1 cellular context compared by ENCODE assay signal in genomic region chr2:203535784-203536590, GRCh38.
TF ChIP-seq lines count a peak whose summit lies in the region.

No MANE protein-coding gene starts in this region.

TF ChIP-seq in HepG2, 621 proteins besides CTCF, POLR2A, EP300 and RAD21 (continued from another document):
- TF ChIP-seq ZNF503 (CRISPR knock-in tag; IDR thresholded peaks at IDR 0.05) (no peak; the same call in 1 of the 2 replicates), FOSL2 (CRISPR knock-in tag; IDR thresholded peaks at IDR 0.05) (peak; percentile 0; the same call in 1 of the 2 replicates), KDM5A (IDR thresholded peaks at IDR 0.05; ENCODE audit: borderline replicate concordance, low read length) (no peak), SMC3 (IDR thresholded peaks at IDR 0.05; ENCODE audit: low read length) (no peak), CBX1 (IDR thresholded peaks at IDR 0.05; ENCODE audit: low read depth) (no peak), NR3C1 (CRISPR knock-in tag; IDR thresholded peaks at IDR 0.05) (no peak), MIER3 (CRISPR knock-in tag; IDR thresholded peaks at IDR 0.05; ENCODE audit: borderline replicate concordance) (no peak; the same call in 1 of the 2 replicates), POGZ (CRISPR knock-in tag; IDR thresholded peaks at IDR 0.05) (peak; percentile 32; the same call in 1 of the 2 replicates), ZSCAN31 (CRISPR knock-in tag; IDR thresholded peaks at IDR 0.05; ENCODE audit: low read depth) (no peak), ZXDC (CRISPR knock-in tag; IDR thresholded peaks at IDR 0.05) (no peak), ZFP82 (CRISPR knock-in tag; IDR thresholded peaks at IDR 0.05; ENCODE audit: borderline replicate concordance) (peak; percentile 59; the same call in 1 of the 2 replicates), ZMYM3 (CRISPR knock-in tag; IDR thresholded peaks at IDR 0.05) (peak; percentile 78; the same call in 1 of the 2 replicates), ZNF253 (CRISPR knock-in tag; IDR thresholded peaks at IDR 0.05; ENCODE audit: borderline replicate concordance) (no peak), ZNF556 (CRISPR knock-in tag; IDR thresholded peaks at IDR 0.05; ENCODE audit: borderline replicate concordance) (no peak), ZEB1 (IDR thresholded peaks at IDR 0.05; ENCODE audit: insufficient replicate concordance, low read depth) (no peak), ZNF12 (CRISPR knock-in tag; IDR thresholded peaks at IDR 0.05) (no peak), ZFP37 (CRISPR knock-in tag; IDR thresholded peaks at IDR 0.05; ENCODE audit: borderline replicate concordance) (0 out of 2 replicates have a peak, but pooled peaks have one; percentile 7), ZBTB46 (CRISPR knock-in tag; IDR thresholded peaks at IDR 0.05; ENCODE audit: borderline replicate concordance) (no peak), ZFY (CRISPR knock-in tag; IDR thresholded peaks at IDR 0.05) (no peak), THYN1 (CRISPR knock-in tag; IDR thresholded peaks at IDR 0.05; ENCODE audit: borderline replicate concordance, low read depth) (peak; percentile 72; the same call in 1 of the 2 replicates), AHR (CRISPR knock-in tag; IDR thresholded peaks at IDR 0.05) (no peak), HNF1B (CRISPR knock-in tag; IDR thresholded peaks at IDR 0.05) (no peak), ZNF577 (CRISPR knock-in tag; IDR thresholded peaks at IDR 0.05; ENCODE audit: borderline replicate concordance, low read depth) (no peak), ZNF772 (CRISPR knock-in tag; IDR thresholded peaks at IDR 0.05) (no peak), ZMYM2 (CRISPR knock-in tag; IDR thresholded peaks at IDR 0.05) (no peak), SRSF9 (IDR thresholded peaks at IDR 0.05; ENCODE audit: borderline replicate concordance, insufficient read depth, low read depth, low read length, poor library complexity, severe bottlenecking) (no peak), MEIS1 (CRISPR knock-in tag; IDR thresholded peaks at IDR 0.05; ENCODE audit: borderline replicate concordance) (no peak; the same call in 1 of the 2 replicates), ZNF597 (CRISPR knock-in tag; IDR thresholded peaks at IDR 0.05) (no peak), ZSCAN12 (CRISPR knock-in tag; IDR thresholded peaks at IDR 0.05) (no peak), MBNL3 (CRISPR knock-in tag; conservative IDR thresholded peaks at IDR 0.05) (no peak), NR2F2 (IDR thresholded peaks at IDR 0.05; ENCODE audit: borderline replicate concordance, low read depth) (peak; percentile 4; the same call in 1 of the 2 replicates), E2F1 (CRISPR knock-in tag; IDR thresholded peaks at IDR 0.05) (0 out of 2 replicates have a peak, but pooled peaks have one; percentile 36), ZNF280B (CRISPR knock-in tag; IDR thresholded peaks at IDR 0.05; ENCODE audit: borderline replicate concordance) (no peak), POLR2G (IDR thresholded peaks at IDR 0.05; ENCODE audit: low read depth, low read length) (peak; percentile 7; the same call in 1 of the 2 replicates), SOX5 (CRISPR knock-in tag; IDR thresholded peaks at IDR 0.05; ENCODE audit: borderline replicate concordance) (no peak), ZBED4 (CRISPR knock-in tag; IDR thresholded peaks at IDR 0.05; ENCODE audit: borderline replicate concordance) (no peak)
